Comparison of ENCODE assay signal across 9 cellular contexts in the genomic region with DNA sequence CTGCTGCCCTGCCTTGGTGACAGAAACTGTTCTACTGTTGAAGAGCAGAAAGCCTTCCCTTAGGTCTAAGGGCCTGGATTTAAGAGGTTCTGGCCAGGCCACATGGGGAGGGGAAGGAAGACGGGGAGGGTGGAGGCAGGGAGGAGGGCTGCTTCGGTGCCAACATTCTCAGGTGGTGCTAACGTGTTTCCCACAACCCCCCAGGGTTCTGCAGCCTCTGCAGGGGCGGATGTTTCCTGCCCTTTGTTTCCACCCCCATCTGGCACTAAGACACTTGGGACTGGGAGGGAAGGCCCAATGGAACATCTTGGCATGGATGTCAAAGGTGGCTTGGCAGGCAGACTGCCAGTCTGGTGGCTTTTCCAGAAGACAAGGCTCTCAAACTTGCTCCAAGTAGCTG. TPM values are rescaled to one million over a fixed set of nuclear protein-coding genes. Genes with fewer than 3 reads are reported as not detected.
DNase-seq lines count a peak whose midpoint lies in the region; ATAC-seq and TF ChIP-seq lines count a peak whose summit lies in the region.
"Had no signal": no experiment of that assay in that cellular context is flagged by ENCODE, and none has a peak within 500 bp of the region (broad histone marks: within the 10 kb centered on the region; RNA-seq: fewer than 3 reads in every experiment).

No MANE protein-coding gene starts in this region.

- POLR2A ChIA-PET in activated CD4-positive, alpha-beta memory T cell treated with anti-CD3 and anti-CD28 coated beads for 36 hours (lab: Charles Lee), result interaction anchor here (5.7 kb wide), 1 partner anchor 20 kb away, joined by 82 read pairs; no protein-coding TSS in a partner anchor
- POLR2A ChIA-PET in Caco-2 (lab: Charles Lee), result no interaction called here

- H3K27me3 ChIP-seq in gastroesophageal sphincter (peaks cover 3% of the 10 kb centered on the region), gastrocnemius medialis (no peaks in the 10 kb centered on the region), Caco-2 (replicated peaks; ENCODE audit: control insufficient read depth, insufficient read depth, low read length) (no peaks in the 10 kb centered on the region)

- TF ChIP-seq POLR2A in gastroesophageal sphincter (IDR thresholded peaks at IDR 0.05) (no peak), gastrocnemius medialis (IDR thresholded peaks at IDR 0.05) (no peak)

- H3K4me3 Mint-ChIP-seq in activated CD4-positive, alpha-beta memory T cell treated with anti-CD3 and anti-CD28 coated beads for 36 hours, result peak overlapping the region; percentile 24
- no peak overlapping the region for H3K4me3 Mint-ChIP-seq in Caco-2 (ENCODE audit: unreplicated experiment)

- peaks cover 2% of the 10 kb centered on the region for H3K27me3 Mint-ChIP-seq in activated CD4-positive, alpha-beta memory T cell treated with anti-CD3 and anti-CD28 coated beads for 36 hours
- H3K27me3 Mint-ChIP-seq in Caco-2 (ENCODE audit: insufficient read depth, unreplicated experiment), result no peaks in the 10 kb centered on the region

- CTCF ChIA-PET in activated CD4-positive, alpha-beta memory T cell treated with anti-CD3 and anti-CD28 coated beads for 36 hours (lab: Charles Lee), result interaction anchor here (3.4 to 8.3 kb wide), 3 partner anchors 11 to 178 kb away, joined by 28 to 122 read pairs (median 36); a partner anchor contains a TSS
- CTCF ChIA-PET in Caco-2 (lab: Charles Lee), result interaction anchor here (1.1 to 1.3 kb wide), 2 partner anchors 9 to 177 kb away, joined by 3 to 5 read pairs; no protein-coding TSS in a partner anchor

- H3K27ac ChIP-seq in gastroesophageal sphincter (peak overlapping the region in 3 of 4 donors; percentile 86 to 95 (median 92)), gastrocnemius medialis (peak overlapping the region; percentile 68 to 82 (median 74))

- peaks cover 70% of the 10 kb centered on the region for H3K36me3 Mint-ChIP-seq in activated CD4-positive, alpha-beta memory T cell treated with anti-CD3 and anti-CD28 coated beads for 36 hours
- H3K36me3 Mint-ChIP-seq in Caco-2 (ENCODE audit: insufficient read depth, unreplicated experiment), result peaks cover 23% of the 10 kb centered on the region

- 60% methylated on average over 1 of the region's 4 CpGs; no CpG with 5 or more reads in 1 of the 2 donors for WGBS in gastroesophageal sphincter (ENCODE audit: low coverage in 1 of 2), 2 donors

- in situ Hi-C loops in gastrocnemius medialis (cut with MboI; ENCODE audit: low sequenced_read_pairs in 4 of 4), result loop anchor here in 2 of 4 donors (5.0 to 10.0 kb wide), 2 partner anchors 175 to 177 kb away; no protein-coding TSS in a partner anchor

- no TSS peak for BruUV-seq in Caco-2 (replicated peaks; lab: Mats Ljungman, UMichigan)

- H3K27ac Mint-ChIP-seq in activated CD4-positive, alpha-beta memory T cell treated with anti-CD3 and anti-CD28 coated beads for 36 hours, result no peak overlapping the region
- no peak overlapping the region for H3K27ac Mint-ChIP-seq in Caco-2 (ENCODE audit: unreplicated experiment)

- H3K36me3 ChIP-seq in gastroesophageal sphincter, result peaks cover 0 to 91% of the 10 kb centered on the region in 2 donors
- H3K36me3 ChIP-seq in gastrocnemius medialis, result peaks cover 0 to 25% of the 10 kb centered on the region in 2 donors
- H3K36me3 ChIP-seq in Caco-2 (ENCODE audit: control insufficient read depth, insufficient read depth, low read length), result peaks cover 3% of the 10 kb centered on the region

- H3K9me3 Mint-ChIP-seq in activated CD4-positive, alpha-beta memory T cell treated with anti-CD3 and anti-CD28 coated beads for 36 hours, result no peaks in the 10 kb centered on the region
- no peaks in the 10 kb centered on the region for H3K9me3 Mint-ChIP-seq in Caco-2 (ENCODE audit: unreplicated experiment)

- TF ChIP-seq CTCF in gastroesophageal sphincter (IDR thresholded peaks at IDR 0.05), result no peak
- no peak for TF ChIP-seq CTCF in gastrocnemius medialis (IDR thresholded peaks at IDR 0.05 in 4 of 5, conservative IDR thresholded peaks at IDR 0.05 in 1 of 5)
- no peak for TF ChIP-seq CTCF in Caco-2 (IDR thresholded peaks at IDR 0.05; ENCODE audit: insufficient read depth in 1 of 2, low read depth in 1 of 2, low read length in 1 of 2, severe bottlenecking in 1 of 2, unreplicated experiment in 1 of 2)

- no peak overlapping the region for H3K4me3 ChIP-seq in gastroesophageal sphincter
- H3K4me3 ChIP-seq in gastrocnemius medialis, result no peak overlapping the region
- H3K4me3 ChIP-seq in Caco-2 (ENCODE audit: low read depth, low read length), result no peak overlapping the region

- TF ChIP-seq EP300 in gastroesophageal sphincter (IDR thresholded peaks at IDR 0.05), result no peak

- no peak for ATAC-seq in gastroesophageal sphincter
- ATAC-seq in gastrocnemius medialis, result no peak
- no peak for ATAC-seq in HG03520 (IDR thresholded peaks at IDR 0.05; ENCODE audit: unreplicated experiment)

- peak; percentile 79 for DNase-seq in EH (ENCODE audit: low read depth)
- DNase-seq in activated CD4-positive, alpha-beta memory T cell treated with anti-CD3 and anti-CD28 coated beads for 36 hours, result no peak
- no peak for DNase-seq in gastrocnemius medialis
- no peak for DNase-seq in Caco-2
- DNase-seq in T-helper 9 cell, result no peak
- no peak for DNase-seq in NCI-H748 treated with DMSO at 0.1 percent for 48 hours (lab: John Stamatoyannopoulos, UW)
- DNase-seq: NCI-H446 had no signal

- no peaks in the 10 kb centered on the region for H3K9me3 ChIP-seq in gastroesophageal sphincter
- H3K9me3 ChIP-seq in gastrocnemius medialis, result no peaks in the 10 kb centered on the region
- H3K9me3 ChIP-seq in Caco-2, result no peaks in the 10 kb centered on the region

- H3K4me1 ChIP-seq in gastroesophageal sphincter, result peaks cover 2 to 96% (median 69%) of the 10 kb centered on the region in 3 donors
- H3K4me1 ChIP-seq in gastrocnemius medialis, result peaks cover 49 to 53% of the 10 kb centered on the region in 2 donors
- H3K4me1 ChIP-seq in Caco-2, result 0 out of 2 replicates have a peak, but pooled peaks cover 6% of the 10 kb centered on the region

- intact Hi-C loops in activated CD4-positive, alpha-beta memory T cell treated with anti-CD3 and anti-CD28 coated beads for 36 hours (cut with micrococcal nuclease), result no loop called here
- intact Hi-C loops in gastrocnemius medialis (cut with DNase I; ENCODE audit: low total_unique reads) (no loop called here), Caco-2 (cut with micrococcal nuclease; ENCODE audit: unreplicated experiment) (no loop called here)

- H3K4me1 Mint-ChIP-seq in activated CD4-positive, alpha-beta memory T cell treated with anti-CD3 and anti-CD28 coated beads for 36 hours (ENCODE audit: low read depth), result peaks cover 49% of the 10 kb centered on the region
- peaks cover 8% of the 10 kb centered on the region for H3K4me1 Mint-ChIP-seq in Caco-2 (ENCODE audit: low read depth, unreplicated experiment)

RNA-seq across cellular contexts. Expression of a gene that starts 12.7 kb away (rescaled TPM):
- total RNA-seq in activated CD4-positive, alpha-beta memory T cell treated with anti-CD3 and anti-CD28 coated beads for 36 hours, result 10 to 100 TPM; 13.1 to 13.2 TPM
- total RNA-seq in gastroesophageal sphincter (10 to 100 TPM; 32.8 to 56.2 (median 41.6) TPM), gastrocnemius medialis (1 to 10 TPM; 4.6 to 9.6 (median 6.9) TPM), Caco-2 (2022) (0.59 and 1.8 TPM in 2 replicates)

RNA-seq across cellular contexts. Expression of a gene that starts 25.7 kb away (rescaled TPM):
- total RNA-seq in activated CD4-positive, alpha-beta memory T cell treated with anti-CD3 and anti-CD28 coated beads for 36 hours, result 10 to 100 TPM; 31.7 to 34.8 TPM
- total RNA-seq in gastroesophageal sphincter (10 to 100 TPM; 19.6 to 40.3 (median 36.5) TPM), gastrocnemius medialis (10 to 100 TPM; 12.6 to 50.2 (median 34.4) TPM), Caco-2 (2022) (33.1 and 39.3 TPM in 2 replicates)

RNA-seq across cellular contexts. Expression of a gene that starts 37.6 kb away (rescaled TPM):
- total RNA-seq in activated CD4-positive, alpha-beta memory T cell treated with anti-CD3 and anti-CD28 coated beads for 36 hours, result 10 to 100 TPM; 29.4 to 31.1 TPM
- total RNA-seq in gastroesophageal sphincter (10 to 100 TPM; 29.9 to 35.6 (median 34.0) TPM), gastrocnemius medialis (10 to 100 TPM; 47.2 to 59.9 (median 57.7) TPM), Caco-2 (2022) (52.0 and 52.8 TPM in 2 replicates)

RNA-seq across cellular contexts. Expression of a gene that starts 42.4 kb away (rescaled TPM):
- total RNA-seq in activated CD4-positive, alpha-beta memory T cell treated with anti-CD3 and anti-CD28 coated beads for 36 hours, result under 1 TPM; 0.17 to 0.21 TPM
- under 1 TPM in 3 of 4 donors, not detected in 1; 0.58 to 0.81 (median 0.72) TPM for total RNA-seq in gastroesophageal sphincter
- 1 to 10 TPM in 2 of 4 donors, under 1 TPM in 2; 0.31 to 1.7 (median 1.2) TPM for total RNA-seq in gastrocnemius medialis
- total RNA-seq in Caco-2 (2022), result 0.54 and 0.60 TPM in 2 replicates
